ENCODE assay signal across 19 cellular contexts in the genomic region with DNA sequence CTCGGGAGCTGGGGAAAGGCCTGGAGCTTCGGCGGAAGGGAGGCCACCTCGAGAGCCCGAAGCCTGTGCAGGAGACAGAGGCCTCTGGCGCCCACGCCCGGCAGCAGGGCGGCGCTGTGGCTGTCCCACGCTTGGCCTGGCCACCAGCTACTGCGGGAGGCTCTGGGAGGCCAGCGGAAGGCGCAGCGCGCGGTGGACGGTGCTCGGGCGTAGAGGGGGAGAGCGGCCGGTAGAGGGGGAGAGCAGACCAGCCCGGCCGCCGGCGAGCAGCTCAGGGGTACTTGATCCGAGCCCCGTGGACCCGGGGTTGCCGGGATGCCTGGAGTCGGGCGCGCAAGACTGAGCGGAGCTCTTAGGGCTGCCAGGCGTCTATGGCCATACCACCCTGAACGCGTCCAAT. TPM values are rescaled to one million over a fixed set of nuclear protein-coding genes. Genes with fewer than 3 reads are reported as not detected.
DNase-seq lines count a peak whose midpoint lies in the region; ATAC-seq and TF ChIP-seq lines count a peak whose summit lies in the region.
"Had no signal": no experiment of that assay in that cellular context is flagged by ENCODE, and none has a peak within 500 bp of the region (broad histone marks: within the 10 kb centered on the region; RNA-seq: fewer than 3 reads in every experiment).

No MANE protein-coding gene starts in this region.

- H3K27me3 ChIP-seq in H7 (ENCODE audit: control insufficient read depth, insufficient read depth, low read length) (no peaks in the 10 kb centered on the region), suprapubic skin (peaks cover 41% of the 10 kb centered on the region)

- H3K36me3 Mint-ChIP-seq in chondrocyte (ENCODE audit: low read depth), result no peaks in the 10 kb centered on the region

- no peak overlapping the region for H3K27ac Mint-ChIP-seq in chondrocyte (ENCODE audit: unreplicated experiment)
- H3K27ac Mint-ChIP-seq: activated T-cell treated with anti-CD3 and anti-CD28 coated beads, Interleukin-2, amount 50 U/mL, for 24 hours had no signal

- H3K4me3 ChIP-seq in H7 (ENCODE audit: insufficient read depth, low read depth, low read length), result no peak overlapping the region
- H3K4me3 ChIP-seq in suprapubic skin, result peak overlapping the region; percentile 22

- H3K4me1 ChIP-seq in suprapubic skin, result peaks cover 11% of the 10 kb centered on the region

- no peak for ATAC-seq in GM18519 (IDR thresholded peaks at IDR 0.05; ENCODE audit: low FRiP score, unreplicated experiment)
- ATAC-seq: activated CD4-positive, CD25-positive, alpha-beta regulatory T cell treated with anti-CD3 and anti-CD28 coated beads, Interleukin-2, amount 50 U/mL, for 24 hours; esophagus mucosa; gastroesophageal sphincter had no signal

- no peaks in the 10 kb centered on the region for H3K36me3 ChIP-seq in H7 (replicated peaks; ENCODE audit: control insufficient read depth, insufficient read depth, low read length)
- H3K36me3 ChIP-seq in suprapubic skin, result no peaks in the 10 kb centered on the region
- H3K36me3 ChIP-seq: gastroesophageal sphincter had no signal

- H3K9me3 ChIP-seq in suprapubic skin, result no peaks in the 10 kb centered on the region
- H3K9me3 ChIP-seq: gastroesophageal sphincter had no signal

- TF ChIP-seq POLR2A in suprapubic skin (IDR thresholded peaks at IDR 0.05), result no peak

- peaks cover 13% of the 10 kb centered on the region for H3K4me1 Mint-ChIP-seq in chondrocyte (ENCODE audit: low read depth)

- no peak for TF ChIP-seq CTCF in chondrocyte (IDR thresholded peaks at IDR 0.05)
- no peak for TF ChIP-seq CTCF in suprapubic skin (IDR thresholded peaks at IDR 0.05)

- DNase-seq in H7 (peak; percentile 43), chondrocyte (ENCODE audit: low spot score) (peak; percentile 85), left kidney (ENCODE audit: low read depth, low spot score) (peak; percentile 71), suprapubic skin (ENCODE audit: low spot score in 2 of 2) (no peak), Ammon's horn (ENCODE audit: low spot score) (no peak), NCI-H1694 (lab: John Stamatoyannopoulos, UW) (no peak)
- DNase-seq: activated T-cell treated with anti-CD3 and anti-CD28 coated beads, Interleukin-2, amount 50 U/mL, for 24 hours; central memory CD4-positive, alpha-beta T cell; DMS53; effector CD4-positive, alpha-beta T cell; GF-D8; NCI-H1092 treated with DMSO at 0.1 percent for 48 hours; NCI-H2029; SIG-M5 had no signal

- no peaks in the 10 kb centered on the region for H3K27me3 Mint-ChIP-seq in chondrocyte (ENCODE audit: low read depth)

- no peak overlapping the region for H3K27ac ChIP-seq in suprapubic skin
- H3K27ac ChIP-seq: gastroesophageal sphincter had no signal

- WGBS in suprapubic skin, result 42% methylated on average over 35 of the region's 37 CpGs

- no peak overlapping the region for H3K4me3 Mint-ChIP-seq in chondrocyte (ENCODE audit: unreplicated experiment)
- H3K4me3 Mint-ChIP-seq: activated T-cell treated with anti-CD3 and anti-CD28 coated beads, Interleukin-2, amount 50 U/mL, for 24 hours had no signal

- TF ChIP-seq EP300 in suprapubic skin (IDR thresholded peaks at IDR 0.05), result no peak

- H3K9me3 Mint-ChIP-seq in chondrocyte (ENCODE audit: low read depth), result no peaks in the 10 kb centered on the region
- H3K9me3 Mint-ChIP-seq: CD8-positive, alpha-beta memory T cell had no signal

RNA-seq across cellular contexts. Expression of a gene that starts 2.5 kb away (rescaled TPM):
- total RNA-seq in H7 (2014; rRNA removed; shearing (Covaris generic)), result 21.9 and 37.8 TPM in 2 replicates
- 4.2 to 6.3 TPM (median 4.6 TPM) in 3 replicates for total RNA-seq in chondrocyte
- 1 to 10 TPM; 3.5 to 6.8 (median 5.3) TPM for total RNA-seq in suprapubic skin

Comparison
In these comparisons a context has a peak if more than half of its experiments do, and no peak if none do; other contexts are left out.
1. DNase-seq: peak in H7 (single experiment), chondrocyte (single experiment) and left kidney (single experiment); none in suprapubic skin (0 of 2), Ammon's horn (single experiment) and NCI-H1694 (single experiment).